In genomic region chr17:351436-351713, GRCh38 we compare ENCODE assay signal across 12 cellular contexts. TPM values are rescaled to one million over a fixed set of nuclear protein-coding genes. Genes with fewer than 3 reads are reported as not detected.
A peak's percentile ranks its signal among the peaks of the same experiment; 100 is the strongest.
DNase-seq lines count a peak whose midpoint lies in the region; ATAC-seq and TF ChIP-seq lines count a peak whose summit lies in the region.
"Had no signal": no experiment of that assay in that cellular context is flagged by ENCODE, and none has a peak within 500 bp of the region (broad histone marks: within the 10 kb centered on the region; RNA-seq: fewer than 3 reads in every experiment).

No MANE protein-coding gene starts in this region.

- H3K4me3 ChIP-seq in CD4-positive, CD25-positive, alpha-beta regulatory T cell (ENCODE audit: low read depth, low read length): no peak overlapping the region
- H3K4me3 ChIP-seq in hepatocyte (no peak overlapping the region), prostate gland (no peak overlapping the region), PC-9 (no peak overlapping the region)

- H3K9me3 ChIP-seq in CD4-positive, CD25-positive, alpha-beta regulatory T cell (ENCODE audit: control insufficient read depth in 2 of 2, low read length in 2 of 2): no peaks in the 10 kb centered on the region
- H3K9me3 ChIP-seq in hepatocyte (ENCODE audit: low read depth) (no peaks in the 10 kb centered on the region), prostate gland (no peaks in the 10 kb centered on the region), PC-9 (ENCODE audit: insufficient read depth, low read depth) (peaks cover 5% of the 10 kb centered on the region; the same call in 1 of the 2 replicates)
- H3K9me3 ChIP-seq: BE2C had no signal

- H3K4me2 ChIP-seq in hepatocyte (peak overlapping the region; percentile 69), PC-9 (no peak overlapping the region)

- H3K79me2 ChIP-seq in hepatocyte: peaks cover 20% of the 10 kb centered on the region
- H3K79me2 ChIP-seq in PC-9 (ENCODE audit: low read depth): no peaks in the 10 kb centered on the region

- H3K4me3 Mint-ChIP-seq in CD4-positive, CD25-positive, alpha-beta regulatory T cell: no peak overlapping the region
- H3K4me3 Mint-ChIP-seq: IgD-negative memory B cell; natural killer cell treated with Interleukin-12 subunit alpha and Interleukin-12 subunit beta and Interleukin-15 and Interleukin-18, amount 100 ng/mL, for 72 hours had no signal

- no peaks in the 10 kb centered on the region for H3K27me3 ChIP-seq in CD4-positive, CD25-positive, alpha-beta regulatory T cell (ENCODE audit: control insufficient read depth, insufficient read depth, low read length)
- H3K27me3 ChIP-seq in hepatocyte (no peaks in the 10 kb centered on the region), prostate gland (replicated peaks; ENCODE audit: insufficient read depth) (no peaks in the 10 kb centered on the region), PC-9 (ENCODE audit: insufficient read depth, low read depth) (no peaks in the 10 kb centered on the region)
- H3K27me3 ChIP-seq: BE2C had no signal

- H3K27me3 Mint-ChIP-seq in CD4-positive, CD25-positive, alpha-beta regulatory T cell: no peaks in the 10 kb centered on the region

- H4K20me1 ChIP-seq in hepatocyte (ENCODE audit: insufficient read depth, poor library complexity, severe bottlenecking): no peaks in the 10 kb centered on the region
- H4K20me1 ChIP-seq in PC-9 (ENCODE audit: insufficient read depth): no peaks in the 10 kb centered on the region

- H3K27ac Mint-ChIP-seq in CD4-positive, CD25-positive, alpha-beta regulatory T cell: peak overlapping the region in 2 of 3 donors; percentile 47 to 54
- H3K27ac Mint-ChIP-seq: IgD-negative memory B cell; natural killer cell treated with Interleukin-12 subunit alpha and Interleukin-12 subunit beta and Interleukin-15 and Interleukin-18, amount 100 ng/mL, for 72 hours had no signal

- H2AFZ ChIP-seq in hepatocyte: no peak overlapping the region
- H2AFZ ChIP-seq in PC-9: no peak overlapping the region

- TF ChIP-seq POLR2A in prostate gland (IDR thresholded peaks at IDR 0.05): no peak

- TF ChIP-seq CTCF in hepatocyte (IDR thresholded peaks at IDR 0.05; ENCODE audit: poor library complexity) (no peak), prostate gland (IDR thresholded peaks at IDR 0.05) (no peak), PC-9 (conservative IDR thresholded peaks at IDR 0.05) (no peak)

- intact Hi-C loops in prostate gland (cut with DNase I): no loop called here
- intact Hi-C loops in PC-9 (cut with micrococcal nuclease; ENCODE audit: unreplicated experiment): no loop called here

- H3K4me1 Mint-ChIP-seq in CD4-positive, CD25-positive, alpha-beta regulatory T cell: peaks cover 0 to 4% (median 0%) of the 10 kb centered on the region in 4 donors

- CTCF ChIA-PET in PC-9 (lab: Charles Lee): no interaction called here

- H3K9me2 ChIP-seq in hepatocyte (replicated peaks; ENCODE audit: insufficient read depth): no peaks in the 10 kb centered on the region
- no peaks in the 10 kb centered on the region for H3K9me2 ChIP-seq in PC-9 (ENCODE audit: insufficient read depth)

- H3K36me3 ChIP-seq in CD4-positive, CD25-positive, alpha-beta regulatory T cell (ENCODE audit: control insufficient read depth, insufficient read depth, low read length): no peaks in the 10 kb centered on the region
- H3K36me3 ChIP-seq in hepatocyte (replicated peaks; ENCODE audit: insufficient read depth, low read depth) (no peaks in the 10 kb centered on the region), prostate gland (no peaks in the 10 kb centered on the region), PC-9 (ENCODE audit: low read depth) (no peaks in the 10 kb centered on the region)
- H3K36me3 ChIP-seq: BE2C had no signal

- ATAC-seq in CD4-positive, CD25-positive, alpha-beta regulatory T cell (ENCODE audit: low read depth in 2 of 2): no peak
- no peak for ATAC-seq in HG02642 (IDR thresholded peaks at IDR 0.05; ENCODE audit: poor library complexity, unreplicated experiment)
- ATAC-seq: natural killer cell treated with Interleukin-12 subunit alpha and Interleukin-12 subunit beta and Interleukin-15 and Interleukin-18, amount 100 ng/mL, for 72 hours had no signal

- H3K27ac ChIP-seq in CD4-positive, CD25-positive, alpha-beta regulatory T cell (ENCODE audit: insufficient read depth, low read length, poor library complexity, severe bottlenecking): no peak overlapping the region
- H3K27ac ChIP-seq in adipose tissue (ENCODE audit: low read depth, low read length) (peak overlapping the region; percentile 95), hepatocyte (peak overlapping the region; percentile 98), prostate gland (peak overlapping the region; percentile 71 to 82), PC-9 (no peak overlapping the region)

- DNase-seq in CD4-positive, CD25-positive, alpha-beta regulatory T cell: no peak
- DNase-seq in hepatocyte (ENCODE audit: low spot score) (no peak), prostate gland (ENCODE audit: low spot score) (no peak), SIG-M5 treated with dmso at 0.1 percent for 504 hours (lab: John Stamatoyannopoulos, UW; ENCODE audit: unreplicated experiment) (no peak), NK-92 (lab: John Stamatoyannopoulos, UW; ENCODE audit: unreplicated experiment) (no peak), PC-9 (no peak)
- DNase-seq: BE2C, NCI-H748 treated with DMSO at 0.1 percent for 48 hours had no signal

- POLR2A ChIA-PET in PC-9 (lab: Charles Lee; ENCODE audit: unreplicated experiment): no interaction called here

- H3K4me1 ChIP-seq in CD4-positive, CD25-positive, alpha-beta regulatory T cell (ENCODE audit: control insufficient read depth, insufficient read depth, low read length, poor library complexity, severe bottlenecking): no peaks in the 10 kb centered on the region
- H3K4me1 ChIP-seq in hepatocyte (ENCODE audit: insufficient read depth) (peaks cover 54% of the 10 kb centered on the region), prostate gland (replicated peaks) (peaks cover 3% of the 10 kb centered on the region), PC-9 (replicated peaks; ENCODE audit: insufficient read depth) (peaks cover 23% of the 10 kb centered on the region)
- H3K4me1 ChIP-seq: BE2C had no signal

- BruUV-seq in PC-9 (replicated peaks; lab: Mats Ljungman, UMichigan): no TSS peak

- WGBS in adipose tissue, 3 donors: 64 to 77% (median 70%) methylated on average over 6 of the region's 6 CpGs
- WGBS in hepatocyte (ENCODE audit: low lambda C conversion rate, missing lambda C conversion rate): 87% methylated on average over 6 of the region's 6 CpGs
- 43% methylated on average over 6 of the region's 6 CpGs for WGBS in prostate gland

- peaks cover 8% of the 10 kb centered on the region; the same call in 1 of the 2 replicates for H3F3A ChIP-seq in PC-9 (ENCODE audit: insufficient read depth, low read depth)

- H3K9me3 Mint-ChIP-seq in CD4-positive, CD25-positive, alpha-beta regulatory T cell: peaks cover 0 to under 1% (median 0%) of the 10 kb centered on the region in 7 donors
- H3K9me3 Mint-ChIP-seq: IgD-negative memory B cell; natural killer cell treated with Interleukin-12 subunit alpha and Interleukin-12 subunit beta and Interleukin-15 and Interleukin-18, amount 100 ng/mL, for 72 hours had no signal

- no peaks in the 10 kb centered on the region for H3K36me3 Mint-ChIP-seq in CD4-positive, CD25-positive, alpha-beta regulatory T cell
- H3K36me3 Mint-ChIP-seq: natural killer cell treated with Interleukin-12 subunit alpha and Interleukin-12 subunit beta and Interleukin-15 and Interleukin-18, amount 100 ng/mL, for 72 hours had no signal

RNA-seq across cellular contexts. Expression of gene RPH3AL, which starts 1.2 kb away (rescaled TPM):
- total RNA-seq in CD4-positive, CD25-positive, alpha-beta regulatory T cell: 5.6 TPM
- polyA plus RNA-seq in CD4-positive, CD25-positive, alpha-beta regulatory T cell: 1 to 10 TPM in 2 of 4 donors, under 1 TPM in 2; 0.65 to 4.8 (median 1.9) TPM
- polyA plus RNA-seq in adipose tissue (10 to 100 TPM; 19.7 to 30.1 (median 25.5) TPM), hepatocyte (7.6 and 12.0 TPM in 2 replicates)
- total RNA-seq in hepatocyte (7.0 and 10.2 TPM in 2 replicates), prostate gland (10 to 100 TPM; 11.7 to 17.8 TPM), PC-9 (2021) (26.0 and 29.4 TPM in 2 replicates)

Comparison
In these comparisons a context has a peak if more than half of its experiments do, and no peak if none do; other contexts are left out.
1. H3K27ac ChIP-seq: peak in adipose tissue (single experiment), hepatocyte (single experiment) and prostate gland (2 of 2); none in CD4-positive, CD25-positive, alpha-beta regulatory T cell (single experiment) and PC-9 (single experiment).